ENCODE assay signal across 18 cellular contexts in genomic region chr9:70020217-70020616, GRCh38. TPM values are rescaled to one million over a fixed set of nuclear protein-coding genes. Genes with fewer than 3 reads are reported as not detected.
DNase-seq lines count a peak whose midpoint lies in the region; ATAC-seq lines count a peak whose summit lies in the region.
"Had no signal": no experiment of that assay in that cellular context is flagged by ENCODE, and none has a peak within 500 bp of the region (broad histone marks: within the 10 kb centered on the region; RNA-seq: fewer than 3 reads in every experiment).

No MANE protein-coding gene starts in this region.

- H3K79me1 ChIP-seq in neuronal stem cell (ENCODE audit: low read depth, low read length) = no peaks in the 10 kb centered on the region

- H4K8ac ChIP-seq in neuronal stem cell (ENCODE audit: low read depth, low read length) = no peak overlapping the region

- DNase-seq in NCI-H345 (lab: John Stamatoyannopoulos, UW) (peak; percentile 15), NCI-H345 treated with DMSO at 0.1 percent for 48 hours (lab: John Stamatoyannopoulos, UW; ENCODE audit: unreplicated experiment) (no peak), NCI-H2171 (lab: John Stamatoyannopoulos, UW) (peak; percentile 8), astrocyte of the hippocampus (ENCODE audit: low read depth, low spot score) (peak; percentile 29), neuronal stem cell (ENCODE audit: low spot score) (no peak), NOMO-1 treated with dmso at 0.1 percent for 144 hours (lab: John Stamatoyannopoulos, UW; ENCODE audit: unreplicated experiment) (no peak)
- no peak for DNase-seq in activated CD4-positive, alpha-beta T cell treated with anti-CD3 and anti-CD28 coated beads for 4 hours
- DNase-seq: activated CD8-positive, alpha-beta T cell treated with anti-CD3 and anti-CD28 coated beads for 36 hours; activated naive CD4-positive, alpha-beta T cell treated with anti-CD3 and anti-CD28 coated beads, Interleukin-2, amount 50 U/mL, for 16 hours; activated T-cell treated with anti-CD3 and anti-CD28 coated beads, Interleukin-2, amount 50 U/mL, for 4 hours; colonic mucosa; GDM1; kidney; SHP77 treated with DMSO at 0.1 percent for 48 hours; stimulated activated CD4-positive, alpha-beta T cell treated with anti-CD3 and anti-CD28 coated beads, Interleukin-4, amount 100 ng/mL, for 24 hours had no signal

- H2AFZ ChIP-seq in neuronal stem cell (ENCODE audit: low read length) = no peak overlapping the region

- no peak overlapping the region for H2BK120ac ChIP-seq in neuronal stem cell (ENCODE audit: low read depth, low read length)

- H4K91ac ChIP-seq in neuronal stem cell (ENCODE audit: low read depth, low read length, poor library complexity) = no peak overlapping the region

- H3K9ac ChIP-seq in neuronal stem cell (ENCODE audit: low read depth, low read length, poor library complexity) = no peak overlapping the region

- H3K4ac ChIP-seq in neuronal stem cell (ENCODE audit: low read length) = no peak overlapping the region

- no peak overlapping the region for H3K4me3 ChIP-seq in neuronal stem cell (ENCODE audit: low read length in 2 of 2)
- H3K4me3 ChIP-seq: colonic mucosa, MG63 had no signal

- no peaks in the 10 kb centered on the region for H3K36me3 ChIP-seq in neuronal stem cell (replicated peaks in 1 of 2; ENCODE audit: control insufficient read depth in 2 of 2, insufficient read depth in 2 of 2, low read length in 2 of 2)
- H3K36me3 ChIP-seq: colonic mucosa, MG63 had no signal

- H3K27ac ChIP-seq in neuronal stem cell (replicated peaks; ENCODE audit: low read length) = no peak overlapping the region
- H3K27ac ChIP-seq: colonic mucosa, VCaP had no signal

- WGBS in neuronal stem cell (ENCODE audit: extremely low coverage in 2 of 2, insufficient read length in 2 of 2, insufficient replicate concordance in 1 of 2), 2 donors = no CpG with 5 or more reads among the region's 5 CpGs

- H2BK15ac ChIP-seq in neuronal stem cell (ENCODE audit: low read length) = no peak overlapping the region

- H3K23ac ChIP-seq in neuronal stem cell (ENCODE audit: low read depth, low read length, poor library complexity) = no peak overlapping the region

- no peaks in the 10 kb centered on the region for H3K27me3 ChIP-seq in neuronal stem cell (ENCODE audit: control insufficient read depth in 3 of 3, insufficient read depth in 3 of 3, low read depth in 1 of 3, low read length in 3 of 3)
- H3K27me3 ChIP-seq: colonic mucosa, MG63 had no signal

- H3K4me1 ChIP-seq in neuronal stem cell (ENCODE audit: control insufficient read depth in 2 of 2, insufficient read depth in 1 of 2, low read depth in 1 of 2, low read length in 2 of 2) = peaks cover 0 to 2% of the 10 kb centered on the region in 2 donors
- H3K4me1 ChIP-seq: colonic mucosa had no signal

- no peak overlapping the region for H2AK5ac ChIP-seq in neuronal stem cell (ENCODE audit: low read depth, low read length)

- ATAC-seq in GM19455 (IDR thresholded peaks at IDR 0.05; ENCODE audit: unreplicated experiment) = no peak
- ATAC-seq: activated CD8-positive, alpha-beta T cell treated with anti-CD3 and anti-CD28 coated beads for 36 hours; activated T-cell treated with anti-CD3 and anti-CD28 coated beads, Interleukin-2, amount 50 U/mL, for 4 hours had no signal

- no peak overlapping the region for H2BK12ac ChIP-seq in neuronal stem cell (ENCODE audit: low read length)

- no peak overlapping the region for H2BK5ac ChIP-seq in neuronal stem cell (ENCODE audit: low read length)

- H3K14ac ChIP-seq in neuronal stem cell (ENCODE audit: low read length) = no peak overlapping the region

- peak overlapping the region; percentile 11 for H3K18ac ChIP-seq in neuronal stem cell (ENCODE audit: low read length)

- peaks cover 0 to 1% of the 10 kb centered on the region in 2 donors for H3K9me3 ChIP-seq in neuronal stem cell (replicated peaks in 1 of 2; ENCODE audit: control insufficient read depth in 2 of 2, insufficient read depth in 1 of 2, low read depth in 1 of 2, low read length in 2 of 2)
- H3K9me3 ChIP-seq: colonic mucosa, MG63 had no signal

- H3K4me2 ChIP-seq in neuronal stem cell (ENCODE audit: insufficient read depth, low read length, poor library complexity, severe bottlenecking) = no peak overlapping the region

RNA-seq across cellular contexts. Expression of gene MAMDC2, which starts 23.4 kb away (rescaled TPM):
- polyA plus RNA-seq in neuronal stem cell (2013, experiment 1 of 2) = 14.0 TPM
- polyA plus RNA-seq in neuronal stem cell (2013, experiment 2 of 2) = 14.1 TPM

Comparison
In these comparisons a context has a peak if more than half of its experiments do, and no peak if none do; other contexts are left out.
1. DNase-seq: peak in NCI-H345 (single experiment), NCI-H2171 (single experiment) and astrocyte of the hippocampus (single experiment); none in NCI-H345 treated with DMSO at 0.1 percent for 48 hours (single experiment), neuronal stem cell (single experiment), NOMO-1 treated with dmso at 0.1 percent for 144 hours (single experiment) and activated CD4-positive, alpha-beta T cell treated with anti-CD3 and anti-CD28 coated beads for 4 hours (0 of 2).